ENCODE assay signal across 14 cellular contexts in the genomic region with DNA sequence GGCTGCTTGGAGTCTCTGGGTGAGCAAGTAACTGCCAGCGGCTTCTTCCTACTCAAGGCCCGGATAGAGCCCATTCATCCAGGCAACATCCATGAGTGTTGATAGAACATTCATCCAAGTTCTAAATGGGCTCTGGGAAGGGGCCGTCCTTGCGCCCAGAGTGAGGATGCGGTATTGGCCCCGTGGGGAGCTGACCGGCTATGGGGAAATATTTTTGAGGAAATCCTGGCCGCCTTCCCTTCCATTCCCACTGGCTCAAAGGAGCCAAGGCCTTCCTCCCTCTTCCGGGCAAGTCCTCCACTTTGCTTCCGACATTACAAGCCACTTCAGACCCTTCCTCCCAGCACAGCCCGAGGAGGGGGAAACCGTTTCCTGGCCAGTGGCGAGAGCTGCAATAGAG. TPM values are rescaled to one million over a fixed set of nuclear protein-coding genes. Genes with fewer than 3 reads are reported as not detected.
"Had no signal": no experiment of that assay in that cellular context is flagged by ENCODE, and none has a peak within 500 bp of the region (broad histone marks: within the 10 kb centered on the region; RNA-seq: fewer than 3 reads in every experiment).

No MANE protein-coding gene starts in this region.

- DNase-seq: activated CD4-positive, CD25-positive, alpha-beta regulatory T cell; activated effector memory CD4-positive, alpha-beta T cell treated with Interleukin-2 at 50 U/mL for 16 hours; activated T-cell treated with anti-CD3 and anti-CD28 coated beads, Interleukin-2, amount 50 U/mL, for 24 hours; effector CD8-positive, alpha-beta T cell; hippocampal formation; left colon; natural killer cell; SHP77; stimulated activated CD4-positive, alpha-beta T cell treated with anti-CD3 and anti-CD28 coated beads, Interleukin-15, amount 100 ng/mL, for 24 hours; stimulated activated CD4-positive, alpha-beta T cell treated with anti-CD3 and anti-CD28 coated beads, Interleukin-4, amount 100 ng/mL, for 24 hours; stimulated activated naive CD8-positive, alpha-beta T cell treated with anti-CD3 and anti-CD28 coated beads, Interleukin-15, amount 100 ng/mL, for 72 hours; T-helper 2 cell had no signal

- H3K4me3 Mint-ChIP-seq: activated naive CD4-positive, alpha-beta T cell treated with anti-CD3 and anti-CD28 coated beads, Interleukin-2, amount 50 U/mL, for 24 hours; activated T-cell treated with anti-CD3 and anti-CD28 coated beads, Interleukin-2, amount 50 U/mL, for 24 hours; natural killer cell; stimulated activated naive CD8-positive, alpha-beta T cell treated with anti-CD3 and anti-CD28 coated beads, Interleukin-15, amount 100 ng/mL, for 72 hours had no signal

- H3K4me1 Mint-ChIP-seq: activated naive CD4-positive, alpha-beta T cell treated with anti-CD3 and anti-CD28 coated beads, Interleukin-2, amount 50 U/mL, for 24 hours; stimulated activated naive CD8-positive, alpha-beta T cell treated with anti-CD3 and anti-CD28 coated beads, Interleukin-15, amount 100 ng/mL, for 72 hours had no signal

- H3K27ac Mint-ChIP-seq: activated T-cell treated with anti-CD3 and anti-CD28 coated beads, Interleukin-2, amount 50 U/mL, for 24 hours; natural killer cell had no signal

- H3K9me3 Mint-ChIP-seq: activated naive CD4-positive, alpha-beta T cell treated with anti-CD3 and anti-CD28 coated beads, Interleukin-2, amount 50 U/mL, for 24 hours; activated T-cell treated with anti-CD3 and anti-CD28 coated beads, Interleukin-2, amount 50 U/mL, for 24 hours; natural killer cell; stimulated activated naive CD8-positive, alpha-beta T cell treated with anti-CD3 and anti-CD28 coated beads, Interleukin-15, amount 100 ng/mL, for 72 hours had no signal

- H3K36me3 Mint-ChIP-seq: activated naive CD4-positive, alpha-beta T cell treated with anti-CD3 and anti-CD28 coated beads, Interleukin-2, amount 50 U/mL, for 24 hours; natural killer cell had no signal

- H3K27me3 Mint-ChIP-seq: activated naive CD4-positive, alpha-beta T cell treated with anti-CD3 and anti-CD28 coated beads, Interleukin-2, amount 50 U/mL, for 24 hours; stimulated activated naive CD8-positive, alpha-beta T cell treated with anti-CD3 and anti-CD28 coated beads, Interleukin-15, amount 100 ng/mL, for 72 hours had no signal

- ATAC-seq: natural killer cell; stimulated activated naive CD8-positive, alpha-beta T cell treated with anti-CD3 and anti-CD28 coated beads, Interleukin-15, amount 100 ng/mL, for 72 hours had no signal

RNA-seq across cellular contexts. Expression of a gene that starts 37.7 kb away (rescaled TPM):
- total RNA-seq: epithelial cell of proximal tubule had no signal
